Comparison of ENCODE assay signal across 9 cellular contexts in genomic region chr17:82775033-82775823, GRCh38. TPM values are rescaled to one million over a fixed set of nuclear protein-coding genes. Genes with fewer than 3 reads are reported as not detected.
A peak's percentile ranks its signal among the peaks of the same experiment; 100 is the strongest.
DNase-seq lines count a peak whose midpoint lies in the region; ATAC-seq and TF ChIP-seq lines count a peak whose summit lies in the region.
"Had no signal": no experiment of that assay in that cellular context is flagged by ENCODE, and none has a peak within 500 bp of the region (broad histone marks: within the 10 kb centered on the region; RNA-seq: fewer than 3 reads in every experiment).

No MANE protein-coding gene starts in this region.

- no peaks in the 10 kb centered on the region; the same call in 1 of the 2 replicates for H3F3A ChIP-seq in Loucy (ENCODE audit: low read depth)

- H3K27me3 Mint-ChIP-seq in naive B cell (no peaks in the 10 kb centered on the region), type B pancreatic cell (no peaks in the 10 kb centered on the region)

- H3K36me3 Mint-ChIP-seq in naive B cell (peaks cover 0 to 6% of the 10 kb centered on the region in 2 donors), type B pancreatic cell (peaks cover 19% of the 10 kb centered on the region)

- H3K27me3 ChIP-seq in Loucy (ENCODE audit: insufficient read depth, low read length, poor library complexity, severe bottlenecking) = no peaks in the 10 kb centered on the region

- H3K36me3 ChIP-seq in Loucy (ENCODE audit: insufficient read depth, low read length) = peaks cover 39% of the 10 kb centered on the region; the same call in 1 of the 2 replicates

- H3K9me3 Mint-ChIP-seq in naive B cell (peaks cover 0 to 3% (median 0%) of the 10 kb centered on the region in 7 donors), type B pancreatic cell (no peaks in the 10 kb centered on the region)

- peak; percentile 13 for DNase-seq in DMS153 (lab: John Stamatoyannopoulos, UW)
- DNase-seq in activated CD4-positive, alpha-beta T cell treated with anti-CD3 and anti-CD28 coated beads, Interleukin-2, amount 50 U/mL, for 48 hours = peak; percentile 48 to 53
- peak; percentile 34 to 65 for DNase-seq in erythroblast (lab: John Stamatoyannopoulos, UW)
- DNase-seq in naive B cell = peak; percentile 31
- DNase-seq in type B pancreatic cell (ENCODE audit: extremely low spot score, unreplicated experiment) = no peak

- H3K9me3 ChIP-seq in Loucy (ENCODE audit: insufficient read depth, low read depth, low read length) = no peaks in the 10 kb centered on the region

- peak overlapping the region; percentile 22 for H3K4me3 ChIP-seq in Loucy (ENCODE audit: low read length, poor library complexity, severe bottlenecking)
- H3K4me3 ChIP-seq: skin epidermis had no signal

- H3K4me1 ChIP-seq in Loucy (ENCODE audit: insufficient read depth, low read length, poor library complexity, severe bottlenecking) = peaks cover 18% of the 10 kb centered on the region

- peaks cover 23% of the 10 kb centered on the region; the same call in 1 of the 2 replicates for H3K79me2 ChIP-seq in Loucy (ENCODE audit: insufficient read depth, low read length)

- peak overlapping the region in 5 of 6 donors; percentile 20 to 94 (median 50) for H3K27ac Mint-ChIP-seq in naive B cell
- no peak overlapping the region for H3K27ac Mint-ChIP-seq in type B pancreatic cell

- H3K4me1 Mint-ChIP-seq in naive B cell (peaks cover 18 to 25% (median 21%) of the 10 kb centered on the region in 3 donors), type B pancreatic cell (ENCODE audit: unreplicated experiment) (peaks cover 3% of the 10 kb centered on the region)

- no peak overlapping the region for H2AFZ ChIP-seq in Loucy (ENCODE audit: low read length)

- H3K9ac ChIP-seq in Loucy (ENCODE audit: low read depth, low read length, poor library complexity, severe bottlenecking) = peak overlapping the region; percentile 11

- H3K9me2 ChIP-seq in Loucy (replicated peaks; ENCODE audit: low read depth, low read length) = no peaks in the 10 kb centered on the region

- H3K4me2 ChIP-seq in Loucy (ENCODE audit: low read depth, low read length, poor library complexity, severe bottlenecking) = peak overlapping the region; percentile 63

- TF ChIP-seq CTCF in Loucy (conservative IDR thresholded peaks at IDR 0.05; ENCODE audit: low read length) (peak; percentile 73), type B pancreatic cell (conservative IDR thresholded peaks at IDR 0.05) (peak; percentile 88)

- ATAC-seq in naive B cell (ENCODE audit: low read depth in 2 of 2) (peak; percentile 94 to 95), HG02973 (IDR thresholded peaks at IDR 0.05; ENCODE audit: unreplicated experiment) (no peak), GM21529 (IDR thresholded peaks at IDR 0.05; ENCODE audit: unreplicated experiment) (no peak)

- H4K20me1 ChIP-seq in Loucy (ENCODE audit: insufficient read depth, low read length, poor library complexity, severe bottlenecking) = peaks cover 21% of the 10 kb centered on the region

- no peak for TF ChIP-seq POLR2A in erythroblast (IDR thresholded peaks at IDR 0.05; ENCODE audit: low read length)

- peak overlapping the region in 7 of 8 donors; percentile 35 to 73 (median 63) for H3K4me3 Mint-ChIP-seq in naive B cell
- H3K4me3 Mint-ChIP-seq in type B pancreatic cell = no peak overlapping the region

RNA-seq across cellular contexts. Expression of gene TBCD, which starts 23.4 kb away (rescaled TPM):
- polyA plus RNA-seq in naive B cell (ENCODE audit: low read depth in 6 of 6) = 10 to 100 TPM; 23.6 to 34.7 (median 27.5) TPM
- total RNA-seq in type B pancreatic cell (ENCODE audit: low replicate concordance) = 65.4 and 104 TPM in 2 replicates

RNA-seq across cellular contexts. Expression of gene FN3K, which starts 39.8 kb away (rescaled TPM):
- not detected for polyA plus RNA-seq in naive B cell (ENCODE audit: low read depth in 6 of 6)
- total RNA-seq in type B pancreatic cell (ENCODE audit: low replicate concordance) = 30.3 and 31.3 TPM in 2 replicates

RNA-seq across cellular contexts. Expression of gene FN3KRP, which starts 58.7 kb away (rescaled TPM):
- 10 to 100 TPM; 20.0 to 27.7 (median 25.8) TPM for polyA plus RNA-seq in naive B cell (ENCODE audit: low read depth in 6 of 6)
- total RNA-seq in type B pancreatic cell (ENCODE audit: low replicate concordance) = 36.5 and 42.5 TPM in 2 replicates

Comparison
In these comparisons a context has a peak if more than half of its experiments do, and no peak if none do; other contexts are left out.
1. ATAC-seq: peak in naive B cell (2 of 2); none in HG02973 (single experiment) and GM21529 (single experiment).